8 cellular contexts compared by ENCODE assay signal in genomic region chr10:5551531-5552375, GRCh38.
DNase-seq lines count a peak whose midpoint lies in the region; ATAC-seq, FAIRE-seq and TF ChIP-seq lines count a peak whose summit lies in the region.

No MANE protein-coding gene starts in this region.

- TF ChIP-seq CTCF in brain microvascular endothelial cell (IDR thresholded peaks at IDR 0.05; ENCODE audit: low read depth, low read length, missing control alignments): no peak

- no peak for DNase-seq in GM18507 (ENCODE audit: extremely low spot score, insufficient read length, low read depth)
- DNase-seq in RPMI8226: peak; percentile 95
- DNase-seq in brain microvascular endothelial cell: peak; percentile 54
- DNase-seq in stimulated activated CD4-positive, alpha-beta T cell treated with anti-CD3 and anti-CD28 coated beads, Interleukin-1b, Interleukin-23, amount 100 ng/mL, for 4 hours (ENCODE audit: low read depth in 2 of 2): peak; percentile 46 to 67
- DNase-seq in hippocampal formation (lab: John Stamatoyannopoulos, UW): no peak
- no peak for DNase-seq in inferior parietal cortex (ENCODE audit: extremely low spot score)

- H3K27me3 ChIP-seq in brain microvascular endothelial cell (replicated peaks): no peaks in the 10 kb centered on the region

- no peak overlapping the region for H3K4me3 ChIP-seq in brain microvascular endothelial cell (ENCODE audit: low read depth, low read length)

- ATAC-seq in HG03280 (IDR thresholded peaks at IDR 0.05; ENCODE audit: unreplicated experiment): no peak
- ATAC-seq in HG03108 (IDR thresholded peaks at IDR 0.05; ENCODE audit: unreplicated experiment): no peak

- FAIRE-seq in GM18507 (lab: Jason Lieb, UNC): peak; percentile 21

- no peaks in the 10 kb centered on the region for H3K36me3 ChIP-seq in brain microvascular endothelial cell (replicated peaks)

- in situ Hi-C loops in brain microvascular endothelial cell (cut with HindIII; ENCODE audit: low pct_ligation_motif_present, low sequenced_read_pairs): no loop called here

- H3K27ac ChIP-seq in brain microvascular endothelial cell: no peak overlapping the region

Comparison
In these comparisons a context has a peak if more than half of its experiments do, and no peak if none do; other contexts are left out.
1. DNase-seq: peak in RPMI8226 (single experiment), brain microvascular endothelial cell (single experiment) and stimulated activated CD4-positive, alpha-beta T cell treated with anti-CD3 and anti-CD28 coated beads, Interleukin-1b, Interleukin-23, amount 100 ng/mL, for 4 hours (2 of 2); none in GM18507 (single experiment), hippocampal formation (0 of 2) and inferior parietal cortex (single experiment).